9 cellular contexts compared by ENCODE assay signal in genomic region chr1:11692899-11693590, GRCh38.
DNase-seq lines count a peak whose midpoint lies in the region; ATAC-seq lines count a peak whose summit lies in the region.
"Had no signal": no experiment of that assay in that cellular context is flagged by ENCODE, and none has a peak within 500 bp of the region (broad histone marks: within the 10 kb centered on the region; RNA-seq: fewer than 3 reads in every experiment).

No MANE protein-coding gene starts in this region.

- H3K4me1 Mint-ChIP-seq in activated naive CD4-positive, alpha-beta T cell treated with anti-CD3 and anti-CD28 coated beads, Interleukin-2, amount 50 U/mL, for 24 hours, result peaks cover 26% of the 10 kb centered on the region
- H3K4me1 Mint-ChIP-seq in stimulated activated naive CD8-positive, alpha-beta T cell treated with anti-CD3 and anti-CD28 coated beads, Interleukin-15, amount 100 ng/mL, for 72 hours, result peaks cover 43% of the 10 kb centered on the region

- in situ Hi-C loops in KBM-7 (cut with MboI; ENCODE audit: low pct_unique_long_range_greater_than_20kb, low sequenced_read_pairs), result no loop called here

- peak overlapping the region; percentile 25 for H3K27ac Mint-ChIP-seq in activated naive CD4-positive, alpha-beta T cell treated with anti-CD3 and anti-CD28 coated beads, Interleukin-2, amount 50 U/mL, for 24 hours
- H3K27ac Mint-ChIP-seq in stimulated activated naive CD8-positive, alpha-beta T cell treated with anti-CD3 and anti-CD28 coated beads, Interleukin-15, amount 100 ng/mL, for 72 hours, result peak overlapping the region in 1 of 2 donors; percentile 7

- H3K27me3 Mint-ChIP-seq in activated naive CD4-positive, alpha-beta T cell treated with anti-CD3 and anti-CD28 coated beads, Interleukin-2, amount 50 U/mL, for 24 hours, result peaks cover 20% of the 10 kb centered on the region
- peaks cover 59% of the 10 kb centered on the region for H3K27me3 Mint-ChIP-seq in stimulated activated naive CD8-positive, alpha-beta T cell treated with anti-CD3 and anti-CD28 coated beads, Interleukin-15, amount 100 ng/mL, for 72 hours

- H3K9me3 ChIP-seq in NT2/D1 (ENCODE audit: insufficient read depth, low read length), result no peaks in the 10 kb centered on the region
- H3K9me3 ChIP-seq: heart left ventricle had no signal

- peaks cover 10% of the 10 kb centered on the region for H3K4me1 ChIP-seq in NT2/D1 (ENCODE audit: insufficient read depth, insufficient read length)

- H3K36me3 ChIP-seq in NT2/D1 (ENCODE audit: insufficient read depth, insufficient read length, low read length), result no peaks in the 10 kb centered on the region
- H3K36me3 ChIP-seq: heart left ventricle had no signal

- DNase-seq in EH (ENCODE audit: low read depth) (peak; percentile 87), NT2/D1 (ENCODE audit: low read depth, low spot score) (no peak), kidney tubule cell (ENCODE audit: low spot score) (peak; percentile 90), DMS79 treated with DMSO at 0.1 percent for 48 hours (lab: John Stamatoyannopoulos, UW) (no peak), KBM-7 (no peak)
- DNase-seq in stimulated activated naive CD8-positive, alpha-beta T cell treated with anti-CD3 and anti-CD28 coated beads, Interleukin-15, amount 100 ng/mL, for 72 hours, result peak; percentile 57 to 76
- DNase-seq: heart left ventricle had no signal

- no peaks in the 10 kb centered on the region for H3K9me3 Mint-ChIP-seq in activated naive CD4-positive, alpha-beta T cell treated with anti-CD3 and anti-CD28 coated beads, Interleukin-2, amount 50 U/mL, for 24 hours
- no peaks in the 10 kb centered on the region for H3K9me3 Mint-ChIP-seq in stimulated activated naive CD8-positive, alpha-beta T cell treated with anti-CD3 and anti-CD28 coated beads, Interleukin-15, amount 100 ng/mL, for 72 hours

- peak; percentile 94 for ATAC-seq in stimulated activated naive CD8-positive, alpha-beta T cell treated with anti-CD3 and anti-CD28 coated beads, Interleukin-15, amount 100 ng/mL, for 72 hours
- no peak for ATAC-seq in HG03457 (IDR thresholded peaks at IDR 0.05; ENCODE audit: unreplicated experiment)

- H3K4me3 ChIP-seq in NT2/D1 (ENCODE audit: insufficient read length, low read depth), result peak overlapping the region; percentile 80
- H3K4me3 ChIP-seq: heart left ventricle had no signal

- peak overlapping the region; percentile 90 for H3K9ac ChIP-seq in NT2/D1 (ENCODE audit: insufficient read length, low read depth)

- no peaks in the 10 kb centered on the region for H3K36me3 Mint-ChIP-seq in activated naive CD4-positive, alpha-beta T cell treated with anti-CD3 and anti-CD28 coated beads, Interleukin-2, amount 50 U/mL, for 24 hours

- peak overlapping the region; percentile 51 for H3K4me3 Mint-ChIP-seq in activated naive CD4-positive, alpha-beta T cell treated with anti-CD3 and anti-CD28 coated beads, Interleukin-2, amount 50 U/mL, for 24 hours
- peak overlapping the region; percentile 24 to 52 for H3K4me3 Mint-ChIP-seq in stimulated activated naive CD8-positive, alpha-beta T cell treated with anti-CD3 and anti-CD28 coated beads, Interleukin-15, amount 100 ng/mL, for 72 hours

- H3K27me3 ChIP-seq in NT2/D1 (ENCODE audit: insufficient read depth, insufficient read length), result no peaks in the 10 kb centered on the region

Comparison
In these comparisons a context has a peak if more than half of its experiments do, and no peak if none do; other contexts are left out.
1. DNase-seq: peak in EH (single experiment), kidney tubule cell (single experiment) and stimulated activated naive CD8-positive, alpha-beta T cell treated with anti-CD3 and anti-CD28 coated beads, Interleukin-15, amount 100 ng/mL, for 72 hours (2 of 2); none in NT2/D1 (single experiment), DMS79 treated with DMSO at 0.1 percent for 48 hours (single experiment) and KBM-7 (single experiment).